ENCODE assay signal across 16 cellular contexts in genomic region chr22:49867303-49868250, GRCh38. TPM values are rescaled to one million over a fixed set of nuclear protein-coding genes. Genes with fewer than 3 reads are reported as not detected.
DNase-seq lines count a peak whose midpoint lies in the region; ATAC-seq and TF ChIP-seq lines count a peak whose summit lies in the region.
"Had no signal": no experiment of that assay in that cellular context is flagged by ENCODE, and none has a peak within 500 bp of the region (broad histone marks: within the 10 kb centered on the region; RNA-seq: fewer than 3 reads in every experiment).

No MANE protein-coding gene starts in this region.

- peaks cover 42% of the 10 kb centered on the region for H3K9me3 ChIP-seq in endodermal cell (ENCODE audit: control insufficient read depth, low read length)

- no peak overlapping the region for H3K27ac ChIP-seq in endodermal cell (ENCODE audit: low read depth, low read length)
- H3K27ac ChIP-seq: BLaER1 had no signal

- H3K36me3 ChIP-seq in H7 (replicated peaks; ENCODE audit: control insufficient read depth, insufficient read depth, low read length) (no peaks in the 10 kb centered on the region), endodermal cell (ENCODE audit: control insufficient read depth, insufficient read depth, low read length) (peaks cover 24% of the 10 kb centered on the region)
- H3K36me3 ChIP-seq: adrenal gland had no signal

- no peaks in the 10 kb centered on the region for H3K27me3 Mint-ChIP-seq in T-helper 1 cell treated with Interleukin-12 subunit alpha and Interleukin-12 subunit beta and Interleukin-4 antibody, amounts not matched to agents 30 μg/mL and 1 μg/mL, for 36 hours (ENCODE audit: low read depth)
- no peaks in the 10 kb centered on the region for H3K27me3 Mint-ChIP-seq in natural killer cell treated with Interleukin-12 subunit alpha and Interleukin-12 subunit beta and Interleukin-15 and Interleukin-18, amount 100 ng/mL, for 72 hours
- no peaks in the 10 kb centered on the region for H3K27me3 Mint-ChIP-seq in endodermal cell (ENCODE audit: insufficient read depth)
- H3K27me3 Mint-ChIP-seq: naive B cell had no signal

- ATAC-seq in natural killer cell treated with Interleukin-12 subunit alpha and Interleukin-12 subunit beta and Interleukin-15 and Interleukin-18, amount 100 ng/mL, for 72 hours, result peak in 1 of 2 donors; percentile 9
- ATAC-seq in GM18519 (IDR thresholded peaks at IDR 0.05; ENCODE audit: low FRiP score, unreplicated experiment) (no peak), GM21381 (IDR thresholded peaks at IDR 0.05; ENCODE audit: unreplicated experiment) (no peak)
- ATAC-seq: left ventricle myocardium superior had no signal

- H3K9ac ChIP-seq in endodermal cell (ENCODE audit: extremely low read depth, low read length, poor library complexity, severe bottlenecking), result no peak overlapping the region
- H3K9ac ChIP-seq: BLaER1 had no signal

- H3K27me3 ChIP-seq in H7 (ENCODE audit: control insufficient read depth, insufficient read depth, low read length) (no peaks in the 10 kb centered on the region), endodermal cell (ENCODE audit: control insufficient read depth, insufficient read depth, low read length, poor library complexity, severe bottlenecking) (no peaks in the 10 kb centered on the region)
- H3K27me3 ChIP-seq: adrenal gland, BLaER1 had no signal

- H3K9me3 Mint-ChIP-seq in T-helper 1 cell treated with Interleukin-12 subunit alpha and Interleukin-12 subunit beta and Interleukin-4 antibody, amounts not matched to agents 30 μg/mL and 1 μg/mL, for 36 hours, result peaks cover 50% of the 10 kb centered on the region
- no peaks in the 10 kb centered on the region for H3K9me3 Mint-ChIP-seq in natural killer cell treated with Interleukin-12 subunit alpha and Interleukin-12 subunit beta and Interleukin-15 and Interleukin-18, amount 100 ng/mL, for 72 hours
- H3K9me3 Mint-ChIP-seq in endodermal cell, result peaks cover 51% of the 10 kb centered on the region

- H3K4me3 ChIP-seq in H7 (ENCODE audit: insufficient read depth, low read depth, low read length) (no peak overlapping the region), endodermal cell (ENCODE audit: low read length) (no peak overlapping the region)
- H3K4me3 ChIP-seq: adrenal gland had no signal

- H3K4me1 Mint-ChIP-seq in T-helper 1 cell treated with Interleukin-12 subunit alpha and Interleukin-12 subunit beta and Interleukin-4 antibody, amounts not matched to agents 30 μg/mL and 1 μg/mL, for 36 hours (ENCODE audit: low read depth), result peaks cover 43% of the 10 kb centered on the region
- peaks cover 65 to 69% of the 10 kb centered on the region in 2 donors for H3K4me1 Mint-ChIP-seq in natural killer cell treated with Interleukin-12 subunit alpha and Interleukin-12 subunit beta and Interleukin-15 and Interleukin-18, amount 100 ng/mL, for 72 hours (ENCODE audit: low read depth in 2 of 2)
- H3K4me1 Mint-ChIP-seq in endodermal cell, result no peaks in the 10 kb centered on the region

- no peaks in the 10 kb centered on the region for H3K4me1 ChIP-seq in endodermal cell (ENCODE audit: control insufficient read depth, insufficient read depth, low read length)
- H3K4me1 ChIP-seq: adrenal gland had no signal

- H3K4me3 Mint-ChIP-seq in T-helper 1 cell treated with Interleukin-12 subunit alpha and Interleukin-12 subunit beta and Interleukin-4 antibody, amounts not matched to agents 30 μg/mL and 1 μg/mL, for 36 hours, result peak overlapping the region; percentile 23
- peak overlapping the region; percentile 61 for H3K4me3 Mint-ChIP-seq in natural killer cell treated with Interleukin-12 subunit alpha and Interleukin-12 subunit beta and Interleukin-15 and Interleukin-18, amount 100 ng/mL, for 72 hours
- no peak overlapping the region for H3K4me3 Mint-ChIP-seq in endodermal cell

- H3K36me3 Mint-ChIP-seq in T-helper 1 cell treated with Interleukin-12 subunit alpha and Interleukin-12 subunit beta and Interleukin-4 antibody, amounts not matched to agents 30 μg/mL and 1 μg/mL, for 36 hours (ENCODE audit: low read depth), result peaks cover 55% of the 10 kb centered on the region
- peaks cover 38% of the 10 kb centered on the region for H3K36me3 Mint-ChIP-seq in natural killer cell treated with Interleukin-12 subunit alpha and Interleukin-12 subunit beta and Interleukin-15 and Interleukin-18, amount 100 ng/mL, for 72 hours
- H3K36me3 Mint-ChIP-seq in endodermal cell (ENCODE audit: low read depth), result peaks cover 61% of the 10 kb centered on the region

- DNase-seq in H7 (peak; percentile 48), endodermal cell (no peak), AG08395 (ENCODE audit: low spot score) (no peak)
- DNase-seq in central memory CD4-positive, alpha-beta T cell, result peak; percentile 64
- DNase-seq in natural killer cell treated with Interleukin-12 subunit alpha and Interleukin-12 subunit beta and Interleukin-15 and Interleukin-18, amount 100 ng/mL, for 72 hours (ENCODE audit: low spot score), result no peak
- DNase-seq: foreskin fibroblast, left ventricle myocardium superior, naive B cell, NCI-H1694 treated with DMSO at 0.1 percent for 48 hours, NCI-H524 treated with DMSO at 0.1 percent for 48 hours, OCI-M1 had no signal

- no peak for TF ChIP-seq CTCF in endodermal cell (conservative IDR thresholded peaks at IDR 0.05)

- H3K27ac Mint-ChIP-seq in T-helper 1 cell treated with Interleukin-12 subunit alpha and Interleukin-12 subunit beta and Interleukin-4 antibody, amounts not matched to agents 30 μg/mL and 1 μg/mL, for 36 hours, result peak overlapping the region; percentile 53
- peak overlapping the region in 1 of 2 donors; percentile 12 for H3K27ac Mint-ChIP-seq in natural killer cell treated with Interleukin-12 subunit alpha and Interleukin-12 subunit beta and Interleukin-15 and Interleukin-18, amount 100 ng/mL, for 72 hours
- H3K27ac Mint-ChIP-seq in endodermal cell, result no peak overlapping the region

- 96 to 97% methylated on average over 15 to 18 of the region's 18 CpGs for WGBS in endodermal cell (ENCODE audit: insufficient coverage in 1 of 2, insufficient read length in 1 of 2), 2 experiments

RNA-seq across cellular contexts. Expression of gene ZBED4, which starts 13.9 kb away (rescaled TPM):
- 23.1 and 25.0 TPM in 2 replicates for total RNA-seq in H7 (2014; rRNA removed; shearing (Covaris generic))
- total RNA-seq in natural killer cell treated with Interleukin-12 subunit alpha and Interleukin-12 subunit beta and Interleukin-15 and Interleukin-18, amount 100 ng/mL, for 72 hours, result 10 to 100 TPM; 18.3 to 30.7 TPM
- 10 to 100 TPM; 22.0 to 26.6 TPM for total RNA-seq in endodermal cell
- polyA plus RNA-seq in endodermal cell (2013, experiment 1 of 2), result 31.2 TPM
- 29.0 TPM for polyA plus RNA-seq in endodermal cell (2013, experiment 2 of 2)

RNA-seq across cellular contexts. Expression of gene BRD1, which starts 39.9 kb away (rescaled TPM):
- 24.9 and 29.5 TPM in 2 replicates for total RNA-seq in H7 (2014; rRNA removed; shearing (Covaris generic))
- total RNA-seq in natural killer cell treated with Interleukin-12 subunit alpha and Interleukin-12 subunit beta and Interleukin-15 and Interleukin-18, amount 100 ng/mL, for 72 hours, result 10 to 100 TPM; 31.2 to 59.5 TPM
- total RNA-seq in endodermal cell, result 10 to 100 TPM; 49.5 to 54.9 TPM
- polyA plus RNA-seq in endodermal cell (2013, experiment 1 of 2), result 39.8 TPM
- 36.7 TPM for polyA plus RNA-seq in endodermal cell (2013, experiment 2 of 2)

RNA-seq across cellular contexts. Expression of gene ALG12, which starts 50.7 kb away (rescaled TPM):
- 28.5 and 32.9 TPM in 2 replicates for total RNA-seq in H7 (2014; rRNA removed; shearing (Covaris generic))
- 10 to 100 TPM; 19.3 to 22.9 TPM for total RNA-seq in natural killer cell treated with Interleukin-12 subunit alpha and Interleukin-12 subunit beta and Interleukin-15 and Interleukin-18, amount 100 ng/mL, for 72 hours
- total RNA-seq in endodermal cell, result 10 to 100 TPM; 19.7 to 26.2 TPM
- polyA plus RNA-seq in endodermal cell (2013, experiment 1 of 2), result 16.2 TPM
- 12.6 TPM for polyA plus RNA-seq in endodermal cell (2013, experiment 2 of 2)

RNA-seq across cellular contexts. Expression of gene CRELD2, which starts 50.9 kb away (rescaled TPM):
- 22.8 and 45.6 TPM in 2 replicates for total RNA-seq in H7 (2014; rRNA removed; shearing (Covaris generic))
- 10 to 100 TPM; 59.5 to 75.7 TPM for total RNA-seq in natural killer cell treated with Interleukin-12 subunit alpha and Interleukin-12 subunit beta and Interleukin-15 and Interleukin-18, amount 100 ng/mL, for 72 hours
- 10 to 100 TPM; 39.8 to 62.9 TPM for total RNA-seq in endodermal cell
- 27.1 TPM for polyA plus RNA-seq in endodermal cell (2013, experiment 1 of 2)
- 27.4 TPM for polyA plus RNA-seq in endodermal cell (2013, experiment 2 of 2)

Comparison
In these comparisons a context has a peak if more than half of its experiments do, and no peak if none do; other contexts are left out.
1. DNase-seq: peak in H7 (single experiment) and central memory CD4-positive, alpha-beta T cell (single experiment); none in natural killer cell treated with Interleukin-12 subunit alpha and Interleukin-12 subunit beta and Interleukin-15 and Interleukin-18, amount 100 ng/mL, for 72 hours (single experiment), endodermal cell (single experiment) and AG08395 (single experiment).